ENCODE assay signal across 8 cellular contexts in the genomic region with DNA sequence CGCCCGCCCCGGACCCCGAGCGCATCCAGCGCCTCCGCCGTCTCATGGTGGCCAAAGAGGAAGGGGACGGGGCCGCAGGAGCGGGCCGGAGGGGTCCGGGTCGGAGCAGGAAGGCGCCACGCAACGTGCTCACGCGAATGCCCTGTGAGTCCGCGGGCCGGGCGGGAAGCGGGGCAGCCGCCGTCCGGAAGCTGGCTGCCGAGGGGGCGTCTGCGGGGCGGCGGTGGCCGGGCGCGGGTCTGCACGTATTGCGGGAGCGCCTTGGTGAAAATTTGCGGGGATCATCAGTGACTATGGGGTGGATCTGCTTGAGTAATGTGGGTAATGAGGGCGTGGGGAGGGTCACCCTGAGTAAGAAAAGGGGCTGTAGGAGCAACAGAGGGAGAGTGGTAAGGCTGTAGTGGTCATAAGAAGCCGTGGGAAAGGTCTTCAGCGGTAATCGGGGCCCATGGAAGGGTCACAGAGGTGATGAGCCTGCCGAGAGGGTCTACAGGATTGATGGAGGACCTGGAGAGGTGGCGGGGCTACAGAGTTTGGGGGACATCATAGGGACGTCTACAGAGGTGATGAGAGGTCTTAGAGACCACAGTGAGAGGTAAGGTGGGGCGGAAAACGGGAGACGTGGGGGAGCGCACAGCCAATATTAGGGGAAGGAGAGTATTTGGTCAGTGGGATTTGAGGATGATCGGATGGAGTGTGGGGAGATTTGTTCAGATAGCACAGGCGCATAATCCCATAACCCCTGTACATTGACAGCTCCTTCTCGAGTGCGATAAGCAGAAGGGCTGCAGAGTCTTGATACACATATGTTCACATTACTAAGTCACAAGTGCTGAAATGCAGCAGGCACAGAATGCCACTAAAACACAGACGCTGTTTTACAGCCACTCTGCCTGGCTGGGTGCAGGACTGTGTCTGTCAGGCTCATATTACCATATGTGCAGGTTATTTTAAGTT. TPM values are rescaled to one million over a fixed set of nuclear protein-coding genes. Genes with fewer than 3 reads are reported as not detected.
DNase-seq lines count a peak whose midpoint lies in the region; ATAC-seq and TF ChIP-seq lines count a peak whose summit lies in the region.

No MANE protein-coding gene starts in this region.

- ATAC-seq in GM18502 (IDR thresholded peaks at IDR 0.05; ENCODE audit: poor library complexity, unreplicated experiment), result peak; percentile 26
- ATAC-seq in HG03066 (IDR thresholded peaks at IDR 0.05; ENCODE audit: low read depth, unreplicated experiment), result peak; percentile 39
- ATAC-seq in T-cell (replicated peaks in 1 of 4), result peak in 2 of 4 experiments; percentile 34 to 38

- CTCF ChIA-PET in A673 (lab: Charles Lee), result interaction anchor here (0.5 to 1.5 kb wide), 3 partner anchors 74 to 416 kb away, joined by 3 to 6 read pairs (median 5); no protein-coding TSS in a partner anchor
- CTCF ChIA-PET in T-cell (lab: Charles Lee), result interaction anchor here (0.6 to 5.1 kb wide), 12 partner anchors 9 to 633 kb away, joined by 3 to 44 read pairs (median 9); a partner anchor contains a TSS

- H2AK5ac ChIP-seq in mesenchymal stem cell (ENCODE audit: low read length, severe bottlenecking), result no peak overlapping the region

- H3K14ac ChIP-seq in mesenchymal stem cell (ENCODE audit: low read length in 2 of 2), result peak overlapping the region in 1 of 2 experiments; percentile 13

- H3K9me3 Mint-ChIP-seq in T-cell, result no peaks in the 10 kb centered on the region

- peak overlapping the region in 1 of 2 experiments; percentile 68 for H3K4ac ChIP-seq in mesenchymal stem cell (ENCODE audit: low read depth in 1 of 2, low read length in 2 of 2)

- H3K4me3 Mint-ChIP-seq in T-cell, result peak overlapping the region; percentile 79 to 97 (median 92)

- H3K79me1 ChIP-seq in mesenchymal stem cell (replicated peaks; ENCODE audit: low read length, poor library complexity, severe bottlenecking), result peaks cover 12% of the 10 kb centered on the region

- H3K27me3 Mint-ChIP-seq in T-cell, result no peaks in the 10 kb centered on the region

- peak overlapping the region; percentile 50 for H2BK15ac ChIP-seq in mesenchymal stem cell (ENCODE audit: low read depth, poor library complexity, severe bottlenecking)

- POLR2A ChIA-PET in A673 (lab: Charles Lee; ENCODE audit: low non-redundant PET), result no interaction called here
- POLR2A ChIA-PET in T-cell (lab: Charles Lee), result no interaction called here

- intact Hi-C loops in A673 (cut with micrococcal nuclease; ENCODE audit: unreplicated experiment), result loop anchor here (10.0 kb wide), 1 partner anchor 420 kb away; no protein-coding TSS in a partner anchor

- no peak overlapping the region for H4K91ac ChIP-seq in mesenchymal stem cell (ENCODE audit: low read length)

- peak overlapping the region; percentile 76 for H3K27ac ChIP-seq in A673 (ENCODE audit: low read depth, low read length, poor library complexity, severe bottlenecking)
- no peak overlapping the region for H3K27ac ChIP-seq in duodenal mucosa (ENCODE audit: low read depth, low read length)
- no peak overlapping the region for H3K27ac ChIP-seq in mesenchymal stem cell (ENCODE audit: low read length, poor library complexity, severe bottlenecking)
- H3K27ac ChIP-seq in thymus (ENCODE audit: low read depth), result no peak overlapping the region

- H2BK120ac ChIP-seq in mesenchymal stem cell (ENCODE audit: low read depth, low read length), result no peak overlapping the region

- H3K4me3 ChIP-seq in A673 (ENCODE audit: low read depth, low read length, poor library complexity, severe bottlenecking) (peak overlapping the region; percentile 71), duodenal mucosa (ENCODE audit: low read depth in 1 of 2, low read length in 2 of 2) (peak overlapping the region; percentile 67 to 78), mesenchymal stem cell (ENCODE audit: insufficient read depth in 1 of 2, low read depth in 1 of 2, low read length in 2 of 2) (peak overlapping the region; percentile 93 to 96), thymus (ENCODE audit: low read length) (peak overlapping the region; percentile 77)

- peak overlapping the region; percentile 21 to 79 for H3K23ac ChIP-seq in mesenchymal stem cell (ENCODE audit: low read length in 2 of 2)

- no peaks in the 10 kb centered on the region for H3K9me3 ChIP-seq in A673 (ENCODE audit: low read depth, low read length, poor library complexity, severe bottlenecking)
- no peaks in the 10 kb centered on the region for H3K9me3 ChIP-seq in duodenal mucosa (ENCODE audit: control insufficient read depth in 1 of 2, low read length in 2 of 2)
- H3K9me3 ChIP-seq in mesenchymal stem cell (ENCODE audit: control insufficient read depth, low read length), result no peaks in the 10 kb centered on the region
- H3K9me3 ChIP-seq in thymus (ENCODE audit: control insufficient read depth), result no peaks in the 10 kb centered on the region

- no peak overlapping the region for H2BK5ac ChIP-seq in mesenchymal stem cell (ENCODE audit: low read depth, low read length, poor library complexity, severe bottlenecking)

- WGBS in mesenchymal stem cell, result 7% methylated on average over 50 of the region's 55 CpGs
- WGBS in thymus, result 10% methylated on average over 55 of the region's 55 CpGs

- H3K27me3 ChIP-seq in A673 (replicated peaks; ENCODE audit: insufficient read depth, low read depth, low read length, poor library complexity), result no peaks in the 10 kb centered on the region
- H3K27me3 ChIP-seq in duodenal mucosa (ENCODE audit: control insufficient read depth in 1 of 2, insufficient read depth in 2 of 2, low read length in 2 of 2), result no peaks in the 10 kb centered on the region
- H3K27me3 ChIP-seq in mesenchymal stem cell (ENCODE audit: control insufficient read depth in 1 of 2, insufficient read depth in 1 of 2, low read length in 2 of 2), result no peaks in the 10 kb centered on the region
- H3K27me3 ChIP-seq in thymus (ENCODE audit: control insufficient read depth, insufficient read depth), result no peaks in the 10 kb centered on the region

- peaks cover 7% of the 10 kb centered on the region for H3K36me3 Mint-ChIP-seq in T-cell

- no TSS peak for BruUV-seq in A673 (replicated peaks; lab: Mats Ljungman, UMichigan)

- no peaks in the 10 kb centered on the region for H3K36me3 ChIP-seq in A673 (ENCODE audit: insufficient read depth, low read length, poor library complexity, severe bottlenecking)
- H3K36me3 ChIP-seq in duodenal mucosa (ENCODE audit: control insufficient read depth in 1 of 2, insufficient read depth in 2 of 2, low read length in 2 of 2), result peaks cover 2 to 7% of the 10 kb centered on the region in 2 donors
- peaks cover 2 to 10% of the 10 kb centered on the region in 2 experiments for H3K36me3 ChIP-seq in mesenchymal stem cell (ENCODE audit: control insufficient read depth in 1 of 2, insufficient read depth in 2 of 2, low read depth in 1 of 2, low read length in 2 of 2)
- peaks cover 2% of the 10 kb centered on the region for H3K36me3 ChIP-seq in thymus (ENCODE audit: control insufficient read depth, insufficient read depth)

- H3K9ac ChIP-seq in duodenal mucosa (ENCODE audit: low read depth in 1 of 2, low read length in 2 of 2), result peak overlapping the region; percentile 65 to 66
- H3K9ac ChIP-seq in mesenchymal stem cell (ENCODE audit: low read length), result peak overlapping the region; percentile 89

- peak overlapping the region; percentile 88 for H3K4me2 ChIP-seq in mesenchymal stem cell (ENCODE audit: low read length, poor library complexity, severe bottlenecking)

- no peak overlapping the region for H4K8ac ChIP-seq in mesenchymal stem cell (ENCODE audit: low read length)

- peak overlapping the region; percentile 83 for H2AFZ ChIP-seq in mesenchymal stem cell (ENCODE audit: low read depth, low read length)

- peak overlapping the region; percentile 4 to 86 for H3K27ac Mint-ChIP-seq in T-cell

- no peak for TF ChIP-seq CTCF in A673 (conservative IDR thresholded peaks at IDR 0.05; ENCODE audit: low read depth, low read length)

- H3K4me1 Mint-ChIP-seq in T-cell, result peaks cover 23 to 30% (median 27%) of the 10 kb centered on the region in 3 donors

- peak overlapping the region in 1 of 2 experiments; percentile 57 for H2BK12ac ChIP-seq in mesenchymal stem cell (ENCODE audit: low read length in 2 of 2)

- no peak for DNase-seq in A673 (ENCODE audit: low spot score)
- peak in 7 of 34 experiments; percentile 3 to 29 (median 11) for DNase-seq in T-cell
- peak; percentile 30 for DNase-seq in mesenchymal stem cell
- no peak for DNase-seq in SKM-1 (lab: John Stamatoyannopoulos, UW; ENCODE audit: unreplicated experiment)

- H3K4me1 ChIP-seq in A673 (ENCODE audit: insufficient read depth, low read length, poor library complexity, severe bottlenecking) (peaks cover 4% of the 10 kb centered on the region), duodenal mucosa (ENCODE audit: control insufficient read depth in 1 of 2, insufficient read depth in 2 of 2, low read length in 2 of 2) (peaks cover 8 to 13% of the 10 kb centered on the region in 2 donors), mesenchymal stem cell (ENCODE audit: control insufficient read depth, insufficient read depth, low read depth, low read length) (peaks cover 6% of the 10 kb centered on the region), thymus (ENCODE audit: control insufficient read depth, insufficient read depth, low read length) (no peaks in the 10 kb centered on the region)

- peak overlapping the region; percentile 54 to 84 for H3K18ac ChIP-seq in mesenchymal stem cell (ENCODE audit: low read depth in 1 of 2, low read length in 2 of 2)

RNA-seq across cellular contexts. Expression of a gene that starts 0.8 kb away (rescaled TPM):
- 3.6 and 4.2 TPM in 2 replicates for total RNA-seq in A673 (2021)
- total RNA-seq in T-cell, result 1 to 10 TPM; 1.7 to 4.2 (median 3.9) TPM
- polyA plus RNA-seq in mesenchymal stem cell (2013, experiment 1 of 2), result 1.6 TPM
- 1.6 TPM for polyA plus RNA-seq in mesenchymal stem cell (2013, experiment 2 of 2)
- 1.8 TPM for polyA plus RNA-seq in thymus

RNA-seq across cellular contexts. Expression of a gene that starts 13.1 kb away (rescaled TPM):
- total RNA-seq in A673 (2021) (11.8 and 13.0 TPM in 2 replicates), T-cell (10 to 100 TPM in 2 of 5 donors, 1 to 10 TPM in 3; 8.9 to 10.9 (median 9.4) TPM)
- 13.5 TPM for polyA plus RNA-seq in mesenchymal stem cell (2013, experiment 1 of 2)
- 14.5 TPM for polyA plus RNA-seq in mesenchymal stem cell (2013, experiment 2 of 2)
- polyA plus RNA-seq in thymus, result 16.7 TPM
